15 cellular contexts compared by ENCODE assay signal in genomic region chr16:10296956-10297340, GRCh38.
DNase-seq lines count a peak whose midpoint lies in the region; ATAC-seq and TF ChIP-seq lines count a peak whose summit lies in the region.
"Had no signal": no experiment of that assay in that cellular context is flagged by ENCODE, and none has a peak within 500 bp of the region (broad histone marks: within the 10 kb centered on the region; RNA-seq: fewer than 3 reads in every experiment).

No MANE protein-coding gene starts in this region.

- peak overlapping the region; percentile 30 to 79 (median 76); a peak in 21 of 22 replicates for H3K9ac ChIP-seq in BLaER1 treated with 17β-estradiol and CSF1 and Interleukin-3, amounts not matched to agents 10 nM and 100 nM
- peak overlapping the region; percentile 66 for H3K9ac ChIP-seq in MM.1S (ENCODE audit: low read length)

- peak overlapping the region; percentile 92 for H2AFZ ChIP-seq in MM.1S (ENCODE audit: low read length)

- H3K79me2 ChIP-seq in MM.1S (ENCODE audit: low read length), result no peaks in the 10 kb centered on the region

- intact Hi-C loops in sciatic nerve (cut with DNase I), result no loop called here

- peaks cover 17 to 64% (median 34%) of the 10 kb centered on the region in 10 experiments for H3K4me1 ChIP-seq in BLaER1 treated with 17β-estradiol and CSF1 and Interleukin-3, amounts not matched to agents 10 nM and 100 nM
- H3K4me1 ChIP-seq in MM.1S (ENCODE audit: low read length), result peaks cover 19% of the 10 kb centered on the region
- H3K4me1 ChIP-seq: A549 had no signal

- H3K36me3 ChIP-seq in BLaER1 treated with 17β-estradiol and CSF1 and Interleukin-3, amounts not matched to agents 10 nM and 100 nM, result 0 out of 22 replicates have a peak, but pooled peaks cover 0 to 4% (median 0%) of the 10 kb centered on the region in 11 experiments
- no peaks in the 10 kb centered on the region for H3K36me3 ChIP-seq in MM.1S (replicated peaks; ENCODE audit: insufficient read depth, low read length)

- TF ChIP-seq CTCF in MM.1S (IDR thresholded peaks at IDR 0.05; ENCODE audit: low read length), result no peak

- no peak overlapping the region for H3K4me3 Mint-ChIP-seq in activated CD4-positive, alpha-beta memory T cell treated with anti-CD3 and anti-CD28 coated beads, Interleukin-2, amount 10 ng/mL, durations not matched to agents 7 days and 5 days

- H3F3A ChIP-seq in MM.1S (ENCODE audit: insufficient read depth, low read length), result peaks cover 3% of the 10 kb centered on the region

- peak overlapping the region in 5 of 10 experiments; percentile 15 to 44 (median 18); a peak in 5 of 20 replicates for H3K4me3 ChIP-seq in BLaER1 treated with 17β-estradiol and CSF1 and Interleukin-3, amounts not matched to agents 10 nM and 100 nM
- H3K4me3 ChIP-seq in MM.1S (ENCODE audit: low read length), result peak overlapping the region; percentile 47; the same call in 1 of the 2 replicates
- H3K4me3 ChIP-seq: A549 had no signal

- no peak overlapping the region for H3K27ac Mint-ChIP-seq in activated CD4-positive, alpha-beta memory T cell treated with anti-CD3 and anti-CD28 coated beads, Interleukin-2, amount 10 ng/mL, durations not matched to agents 7 days and 5 days

- H3K4me1 Mint-ChIP-seq in activated CD4-positive, alpha-beta memory T cell treated with anti-CD3 and anti-CD28 coated beads, Interleukin-2, amount 10 ng/mL, durations not matched to agents 7 days and 5 days, result no peaks in the 10 kb centered on the region

- peak overlapping the region; percentile 60 to 96 (median 92); a peak in 21 of 22 replicates for H3K27ac ChIP-seq in BLaER1 treated with 17β-estradiol and CSF1 and Interleukin-3, amounts not matched to agents 10 nM and 100 nM
- peak overlapping the region; percentile 82 for H3K27ac ChIP-seq in MM.1S (ENCODE audit: low read length)
- H3K27ac ChIP-seq: A549 had no signal

- H3K27me3 ChIP-seq in BLaER1 treated with 17β-estradiol and CSF1 and Interleukin-3, amounts not matched to agents 10 nM and 100 nM, result no peaks in the 10 kb centered on the region
- no peaks in the 10 kb centered on the region for H3K27me3 ChIP-seq in MM.1S (replicated peaks; ENCODE audit: insufficient read depth, low read length)

- no peaks in the 10 kb centered on the region for H4K20me1 ChIP-seq in BLaER1 treated with 17β-estradiol and CSF1 and Interleukin-3, amounts not matched to agents 10 nM and 100 nM
- H4K20me1 ChIP-seq in MM.1S (ENCODE audit: insufficient read depth, low read length), result no peaks in the 10 kb centered on the region

- H3K9me2 ChIP-seq in MM.1S (replicated peaks; ENCODE audit: insufficient read depth, low read length), result no peaks in the 10 kb centered on the region

- peaks cover 2% of the 10 kb centered on the region for H3K27me3 Mint-ChIP-seq in activated CD4-positive, alpha-beta memory T cell treated with anti-CD3 and anti-CD28 coated beads, Interleukin-2, amount 10 ng/mL, durations not matched to agents 7 days and 5 days

- peak overlapping the region; percentile 36 to 76 (median 58) for H3K4me2 ChIP-seq in BLaER1 treated with 17β-estradiol and CSF1 and Interleukin-3, amounts not matched to agents 10 nM and 100 nM
- H3K4me2 ChIP-seq in MM.1S (ENCODE audit: low read depth, low read length), result peak overlapping the region; percentile 80
- H3K4me2 ChIP-seq: A549 had no signal

- peaks cover 18 to 56% (median 45%) of the 10 kb centered on the region in 11 experiments for H3K9me3 ChIP-seq in BLaER1 treated with 17β-estradiol and CSF1 and Interleukin-3, amounts not matched to agents 10 nM and 100 nM (replicated peaks in 1 of 11)
- H3K9me3 ChIP-seq in MM.1S (replicated peaks; ENCODE audit: insufficient read depth, low read length), result no peaks in the 10 kb centered on the region
- H3K9me3 ChIP-seq: A549 had no signal

- DNase-seq in MM.1S, result no peak
- DNase-seq in sciatic nerve (ENCODE audit: low spot score), result no peak
- DNase-seq in hippocampal formation (lab: John Stamatoyannopoulos, UW), result no peak
- no peak for DNase-seq in activated CD4-positive, alpha-beta memory T cell treated with anti-CD3 and anti-CD28 coated beads, Interleukin-2, amount 10 ng/mL, durations not matched to agents 7 days and 5 days
- no peak for DNase-seq in NCI-H82 (lab: John Stamatoyannopoulos, UW)
- DNase-seq: activated CD4-positive, CD25-positive, alpha-beta regulatory T cell; activated effector memory CD4-positive, alpha-beta T cell treated with Interleukin-2 at 50 U/mL for 16 hours; central memory CD4-positive, alpha-beta T cell; islet precursor cell; occipital lobe; stimulated activated CD4-positive, alpha-beta T cell treated with anti-CD3 and anti-CD28 coated beads, Interleukin-2, amount 100 ng/mL, for 24 hours had no signal

- POLR2A ChIA-PET in activated CD4-positive, alpha-beta memory T cell treated with anti-CD3 and anti-CD28 coated beads, Interleukin-2, amount 10 ng/mL, durations not matched to agents 7 days and 5 days (lab: Charles Lee), result no interaction called here

- H3K36me3 Mint-ChIP-seq in activated CD4-positive, alpha-beta memory T cell treated with anti-CD3 and anti-CD28 coated beads, Interleukin-2, amount 10 ng/mL, durations not matched to agents 7 days and 5 days (ENCODE audit: low read depth), result no peaks in the 10 kb centered on the region

- peak; percentile 41 for ATAC-seq in GM19395 (IDR thresholded peaks at IDR 0.05; ENCODE audit: unreplicated experiment)
- ATAC-seq in HG02884 (IDR thresholded peaks at IDR 0.05; ENCODE audit: unreplicated experiment), result peak; percentile 13
- no peak for ATAC-seq in sciatic nerve
- ATAC-seq: A549 had no signal

- CTCF ChIA-PET in activated CD4-positive, alpha-beta memory T cell treated with anti-CD3 and anti-CD28 coated beads, Interleukin-2, amount 10 ng/mL, durations not matched to agents 7 days and 5 days (lab: Charles Lee), result no interaction called here

- peaks cover 11% of the 10 kb centered on the region for H3K9me3 Mint-ChIP-seq in activated CD4-positive, alpha-beta memory T cell treated with anti-CD3 and anti-CD28 coated beads, Interleukin-2, amount 10 ng/mL, durations not matched to agents 7 days and 5 days
